24 cellular contexts compared by ENCODE assay signal in the genomic region with DNA sequence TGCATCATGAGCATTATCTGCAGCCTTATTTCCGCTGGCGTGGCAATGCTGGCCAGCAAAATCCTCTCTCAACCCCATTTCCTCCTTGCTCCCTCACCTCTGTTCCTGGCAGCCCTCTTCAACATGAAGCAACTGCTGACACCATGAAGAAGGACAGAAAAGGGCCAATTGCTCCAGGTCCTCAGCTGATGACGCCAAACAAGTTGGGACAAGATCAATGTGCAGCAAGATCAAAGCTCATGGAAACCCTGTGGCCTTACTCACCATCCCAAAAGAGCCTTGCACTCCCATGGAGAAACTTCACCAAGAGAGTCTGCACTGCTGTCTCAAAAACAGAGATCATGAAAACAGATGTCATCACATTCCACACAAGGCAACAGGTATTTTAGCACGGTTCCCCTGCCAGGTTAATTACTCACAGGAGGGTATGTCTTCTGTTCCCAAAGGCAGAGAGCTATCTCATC. TPM values are rescaled to one million over a fixed set of nuclear protein-coding genes. Genes with fewer than 3 reads are reported as not detected.
DNase-seq lines count a peak whose midpoint lies in the region; ATAC-seq and TF ChIP-seq lines count a peak whose summit lies in the region.
"Had no signal": no experiment of that assay in that cellular context is flagged by ENCODE, and none has a peak within 500 bp of the region (broad histone marks: within the 10 kb centered on the region; RNA-seq: fewer than 3 reads in every experiment).

No MANE protein-coding gene starts in this region.

- peak overlapping the region; percentile 5; the same call in 1 of the 2 replicates for H3K4me2 ChIP-seq in OCI-LY1 (ENCODE audit: low read length)
- H3K4me2 ChIP-seq in mesendoderm (ENCODE audit: low read length): no peak overlapping the region

- H4K20me1 ChIP-seq in OCI-LY1 (ENCODE audit: insufficient read depth, low read length): no peaks in the 10 kb centered on the region

- H3K79me2 ChIP-seq in OCI-LY1 (ENCODE audit: insufficient read depth, low read length): peaks cover 34% of the 10 kb centered on the region
- peaks cover 13% of the 10 kb centered on the region for H3K79me2 ChIP-seq in mesendoderm (ENCODE audit: control insufficient read depth, insufficient read depth, low read length)

- H3K4me1 ChIP-seq in HEK293 (ENCODE audit: control insufficient read depth, insufficient read depth, low read length): peaks cover 2% of the 10 kb centered on the region; the same call in 1 of the 2 replicates
- peaks cover 61% of the 10 kb centered on the region for H3K4me1 ChIP-seq in OCI-LY1 (ENCODE audit: insufficient read depth, low read length, severe bottlenecking)
- peaks cover 13 to 85% (median 48%) of the 10 kb centered on the region in 3 donors for H3K4me1 ChIP-seq in esophagus squamous epithelium
- peaks cover 10% of the 10 kb centered on the region for H3K4me1 ChIP-seq in mesendoderm (ENCODE audit: control insufficient read depth, low read depth, low read length)
- H3K4me1 ChIP-seq: colonic mucosa, prostate gland had no signal

- H3K27ac Mint-ChIP-seq in glutamatergic neuron (ENCODE audit: unreplicated experiment): no peak overlapping the region
- H3K27ac Mint-ChIP-seq: CD8-positive, alpha-beta T cell; stimulated activated naive B cell treated with anti-CD40 and anti-IgM and Interleukin-4, amounts not matched to agents 10 μg/mL and 1 μg/mL and 100 μg/mL, for 72 hours; T-helper 17 cell had no signal

- no peak for ATAC-seq in GM21737 (IDR thresholded peaks at IDR 0.05; ENCODE audit: unreplicated experiment)
- ATAC-seq: CD8-positive, alpha-beta T cell; HCT116; lower lobe of right lung; Panc1; stimulated activated naive B cell treated with anti-CD40 and anti-IgM and Interleukin-4, amounts not matched to agents 10 μg/mL and 1 μg/mL and 100 μg/mL, for 72 hours; T-helper 17 cell had no signal

- H3K36me3 ChIP-seq in HEK293 (ENCODE audit: control insufficient read depth in 2 of 2, insufficient read depth in 1 of 2, low read length in 2 of 2): no peaks in the 10 kb centered on the region; a peak in 1 of 3 replicates
- H3K36me3 ChIP-seq in OCI-LY1 (ENCODE audit: insufficient read depth, low read length): peaks cover 35% of the 10 kb centered on the region
- peaks cover 0 to 8% (median 0%) of the 10 kb centered on the region in 3 donors for H3K36me3 ChIP-seq in esophagus squamous epithelium
- no peaks in the 10 kb centered on the region for H3K36me3 ChIP-seq in mesendoderm (ENCODE audit: control insufficient read depth, insufficient read depth, low read length)
- H3K36me3 ChIP-seq: colonic mucosa, prostate gland had no signal

- H3K9ac ChIP-seq in OCI-LY1 (ENCODE audit: low read length): no peak overlapping the region
- no peak overlapping the region for H3K9ac ChIP-seq in mesendoderm (ENCODE audit: low read length)

- POLR2A ChIA-PET in HEK293 (lab: Yijun Ruan, JAX): interaction anchor here (1.0 kb wide), 1 partner anchor 135 kb away, joined by 5 read pairs; the partner anchor contains the start of gene NOL7

- no peak overlapping the region for H3K4ac ChIP-seq in mesendoderm (ENCODE audit: low read depth, low read length)

- no peak for TF ChIP-seq POLR2A in esophagus squamous epithelium (IDR thresholded peaks at IDR 0.05)

- no peaks in the 10 kb centered on the region for H3K36me3 Mint-ChIP-seq in glutamatergic neuron (ENCODE audit: unreplicated experiment)
- H3K36me3 Mint-ChIP-seq: CD8-positive, alpha-beta T cell had no signal

- H2BK15ac ChIP-seq in mesendoderm (replicated peaks; ENCODE audit: low read depth): no peak overlapping the region

- no peak overlapping the region for H4K5ac ChIP-seq in mesendoderm (ENCODE audit: low read length)

- H3K4me3 Mint-ChIP-seq in glutamatergic neuron (ENCODE audit: unreplicated experiment): no peak overlapping the region
- H3K4me3 Mint-ChIP-seq: CD8-positive, alpha-beta T cell; stimulated activated naive B cell treated with anti-CD40 and anti-IgM and Interleukin-4, amounts not matched to agents 10 μg/mL and 1 μg/mL and 100 μg/mL, for 72 hours; T-helper 17 cell had no signal

- DNase-seq in esophagus squamous epithelium (lab: John Stamatoyannopoulos, UW) (no peak), mesendoderm (peak; percentile 38), glutamatergic neuron (no peak), NCI-H1930 (lab: John Stamatoyannopoulos, UW) (no peak)
- no peak for DNase-seq in activated T-cell treated with anti-CD3 and anti-CD28 coated beads, Interleukin-2, amount 50 U/mL, for 48 hours
- DNase-seq: activated effector memory CD4-positive, alpha-beta T cell treated with Interleukin-2 at 50 U/mL for 16 hours; CD8-positive, alpha-beta T cell; colonic mucosa; heart right ventricle; lower lobe of right lung; NCI-H1105; NCI-H2081 treated with DMSO at 0.1 percent for 48 hours; NCI-H510A; stimulated activated naive B cell treated with anti-CD40 and anti-IgM and Interleukin-4, amounts not matched to agents 10 μg/mL and 1 μg/mL and 100 μg/mL, for 72 hours; T-helper 17 cell; WERI-Rb-1 had no signal

- WGBS in esophagus squamous epithelium, 2 donors: 44 to 54% methylated on average over 4 of the region's 4 CpGs
- no CpG with 5 or more reads among the region's 4 CpGs for WGBS in mesendoderm (ENCODE audit: extremely low coverage, insufficient coverage, low lambda C conversion rate)

- H3K27me3 ChIP-seq in OCI-LY1 (ENCODE audit: insufficient read depth, low read length): no peaks in the 10 kb centered on the region
- H3K27me3 ChIP-seq in esophagus squamous epithelium: no peaks in the 10 kb centered on the region
- no peaks in the 10 kb centered on the region for H3K27me3 ChIP-seq in mesendoderm (ENCODE audit: insufficient read depth, low read length, poor library complexity)
- H3K27me3 ChIP-seq: colonic mucosa, heart right ventricle had no signal

- no peak overlapping the region for H2AFZ ChIP-seq in OCI-LY1 (ENCODE audit: low read length)

- H3K4me3 ChIP-seq in HEK293 (ENCODE audit: low read depth, low read length) (no peak overlapping the region), OCI-LY1 (ENCODE audit: low read depth, low read length, poor library complexity, severe bottlenecking) (no peak overlapping the region), esophagus squamous epithelium (no peak overlapping the region), mesendoderm (ENCODE audit: low read length) (no peak overlapping the region)
- H3K4me3 ChIP-seq: colonic mucosa, heart right ventricle, lower lobe of right lung, prostate gland, SK-N-MC, skin epidermis had no signal

- no peak overlapping the region for H2BK120ac ChIP-seq in mesendoderm (ENCODE audit: low read depth, low read length)

- no peak overlapping the region for H4K8ac ChIP-seq in mesendoderm (ENCODE audit: low read depth, low read length)

- H2BK5ac ChIP-seq in mesendoderm (ENCODE audit: low read length): no peak overlapping the region

- CTCF ChIA-PET in HEK293 (lab: Yijun Ruan, JAX): interaction anchor here (0.7 to 1.1 kb wide), 2 partner anchors 135 to 951 kb away, joined by 3 to 4 read pairs; partner anchors contain the start of gene NOL7

- no peaks in the 10 kb centered on the region for H3K27me3 Mint-ChIP-seq in glutamatergic neuron (ENCODE audit: unreplicated experiment)
- H3K27me3 Mint-ChIP-seq: stimulated activated naive B cell treated with anti-CD40 and anti-IgM and Interleukin-4, amounts not matched to agents 10 μg/mL and 1 μg/mL and 100 μg/mL, for 72 hours had no signal

- H3K9me2 ChIP-seq in OCI-LY1 (ENCODE audit: low read depth, low read length): no peaks in the 10 kb centered on the region

- intact Hi-C loops in esophagus squamous epithelium (cut with DNase I): no loop called here

- H2AK5ac ChIP-seq in mesendoderm (ENCODE audit: low read length): no peak overlapping the region

- H3K56ac ChIP-seq in mesendoderm (ENCODE audit: low read length): no peak overlapping the region

- H3K4me1 Mint-ChIP-seq in glutamatergic neuron (ENCODE audit: low read depth, unreplicated experiment): peaks cover 10% of the 10 kb centered on the region

- peaks cover 14% of the 10 kb centered on the region for H3K79me1 ChIP-seq in mesendoderm (ENCODE audit: low read length)

- peak overlapping the region; percentile 40 for H3K18ac ChIP-seq in mesendoderm (ENCODE audit: low read length)

- H3F3A ChIP-seq in OCI-LY1 (ENCODE audit: insufficient read depth, low read length): 0 out of 2 replicates have a peak, but pooled peaks cover 3% of the 10 kb centered on the region

- no peaks in the 10 kb centered on the region for H3K9me3 Mint-ChIP-seq in glutamatergic neuron (ENCODE audit: unreplicated experiment)
- H3K9me3 Mint-ChIP-seq: CD8-positive, alpha-beta T cell; stimulated activated naive B cell treated with anti-CD40 and anti-IgM and Interleukin-4, amounts not matched to agents 10 μg/mL and 1 μg/mL and 100 μg/mL, for 72 hours had no signal

- no peaks in the 10 kb centered on the region for H3K9me3 ChIP-seq in HEK293 (ENCODE audit: control insufficient read depth, insufficient read depth, low read depth, low read length)
- H3K9me3 ChIP-seq in OCI-LY1 (ENCODE audit: low read length): peaks cover 3% of the 10 kb centered on the region; the same call in 1 of the 2 replicates
- no peaks in the 10 kb centered on the region for H3K9me3 ChIP-seq in esophagus squamous epithelium
- H3K9me3 ChIP-seq: colonic mucosa, heart right ventricle, lower lobe of right lung, prostate gland had no signal

- no peak overlapping the region for H3K23ac ChIP-seq in mesendoderm (ENCODE audit: low read length)

- no peak for TF ChIP-seq CTCF in HEK293 (tag by site-specific recombination; IDR thresholded peaks at IDR 0.05)
- TF ChIP-seq CTCF in OCI-LY1 (IDR thresholded peaks at IDR 0.05; ENCODE audit: low read length): no peak
- TF ChIP-seq CTCF in esophagus squamous epithelium (IDR thresholded peaks at IDR 0.05): no peak
- TF ChIP-seq CTCF in glutamatergic neuron (IDR thresholded peaks at IDR 0.05; ENCODE audit: partially characterized antibody, unreplicated experiment): no peak

- no peak overlapping the region for H3K27ac ChIP-seq in HEK293 (ENCODE audit: extremely low read depth, low read depth, low read length)
- H3K27ac ChIP-seq in OCI-LY1 (ENCODE audit: low read depth, low read length, poor library complexity, severe bottlenecking): peak overlapping the region; percentile 72
- H3K27ac ChIP-seq in esophagus squamous epithelium: peak overlapping the region; percentile 50 to 75 (median 60)
- peak overlapping the region; percentile 39 for H3K27ac ChIP-seq in mesendoderm (ENCODE audit: low read depth, low read length)
- H3K27ac ChIP-seq: colonic mucosa, lower lobe of right lung, prostate gland, SK-N-MC, WERI-Rb-1 had no signal

TF ChIP-seq in HEK293, 187 proteins besides CTCF, POLR2A, EP300 and RAD21:
- peak; percentile 84 for TF ChIP-seq SCRT2 (tag by site-specific recombination; IDR thresholded peaks at IDR 0.05)
- TF ChIP-seq ZNF548 (tag by site-specific recombination; IDR thresholded peaks at IDR 0.05): no peak
- TF ChIP-seq SCRT1 (tag by site-specific recombination; IDR thresholded peaks at IDR 0.05; ENCODE audit: borderline replicate concordance): 0 out of 2 replicates have a peak, but pooled peaks have one; percentile 28

RNA-seq across cellular contexts. Expression of gene GFOD1, which starts 7.4 kb away (rescaled TPM):
- total RNA-seq in esophagus squamous epithelium (10 to 100 TPM; 16.1 to 30.7 (median 22.9) TPM), glutamatergic neuron (ENCODE audit: unreplicated experiment) (4.1 TPM)
- polyA plus RNA-seq in mesendoderm (2013, experiment 1 of 2): 3.1 TPM
- 3.1 TPM for polyA plus RNA-seq in mesendoderm (2013, experiment 2 of 2)
